12 cellular contexts compared by ENCODE assay signal in genomic region chr2:66846887-66847286, GRCh38.
"Had no signal": no experiment of that assay in that cellular context is flagged by ENCODE, and none has a peak within 500 bp of the region (broad histone marks: within the 10 kb centered on the region; RNA-seq: fewer than 3 reads in every experiment).

No MANE protein-coding gene starts in this region.

- DNase-seq: activated CD4-positive, alpha-beta T cell treated with anti-CD3 and anti-CD28 coated beads, Interleukin-2, amount 50 U/mL, for 4 hours; activated CD4-positive, CD25-positive, alpha-beta regulatory T cell treated with anti-CD3 and anti-CD28 coated beads, Interleukin-2, amount 50 U/mL, for 72 hours; activated T-cell treated with anti-CD3 and anti-CD28 coated beads, Interleukin-2, amount 50 U/mL, for 1 hour; endodermal cell; erythroblast; hippocampal formation; left colon; T-helper 17 cell; thyroid gland had no signal

- H3K4me1 Mint-ChIP-seq: activated naive CD4-positive, alpha-beta T cell treated with anti-CD3 and anti-CD28 coated beads, Interleukin-2, amount 50 U/mL, for 24 hours; stimulated activated effector memory CD8-positive, alpha-beta T cell treated with anti-CD3 and anti-CD28 coated beads, Interleukin-12 subunit alpha, Interleukin-12 subunit beta, amount 100 ng/mL, for 72 hours; T-helper 17 cell had no signal

- ATAC-seq: left colon; stimulated activated effector memory CD8-positive, alpha-beta T cell treated with anti-CD3 and anti-CD28 coated beads, Interleukin-12 subunit alpha, Interleukin-12 subunit beta, amount 100 ng/mL, for 72 hours; T-helper 17 cell had no signal

- H3K4me3 Mint-ChIP-seq: activated naive CD4-positive, alpha-beta T cell treated with anti-CD3 and anti-CD28 coated beads, Interleukin-2, amount 50 U/mL, for 24 hours; endodermal cell; neural progenitor cell; stimulated activated effector memory CD8-positive, alpha-beta T cell treated with anti-CD3 and anti-CD28 coated beads, Interleukin-12 subunit alpha, Interleukin-12 subunit beta, amount 100 ng/mL, for 72 hours; T-helper 17 cell had no signal

- H3K36me3 Mint-ChIP-seq: activated naive CD4-positive, alpha-beta T cell treated with anti-CD3 and anti-CD28 coated beads, Interleukin-2, amount 50 U/mL, for 24 hours; neural progenitor cell; stimulated activated effector memory CD8-positive, alpha-beta T cell treated with anti-CD3 and anti-CD28 coated beads, Interleukin-12 subunit alpha, Interleukin-12 subunit beta, amount 100 ng/mL, for 72 hours had no signal

- H3K9me3 Mint-ChIP-seq: activated naive CD4-positive, alpha-beta T cell treated with anti-CD3 and anti-CD28 coated beads, Interleukin-2, amount 50 U/mL, for 24 hours; endodermal cell; neural progenitor cell had no signal

- H3K27me3 Mint-ChIP-seq: activated naive CD4-positive, alpha-beta T cell treated with anti-CD3 and anti-CD28 coated beads, Interleukin-2, amount 50 U/mL, for 24 hours; T-helper 17 cell had no signal

- H3K27ac Mint-ChIP-seq: activated naive CD4-positive, alpha-beta T cell treated with anti-CD3 and anti-CD28 coated beads, Interleukin-2, amount 50 U/mL, for 24 hours; endodermal cell; neural progenitor cell; stimulated activated effector memory CD8-positive, alpha-beta T cell treated with anti-CD3 and anti-CD28 coated beads, Interleukin-12 subunit alpha, Interleukin-12 subunit beta, amount 100 ng/mL, for 72 hours; T-helper 17 cell had no signal
